Comparison of ENCODE assay signal across 11 cellular contexts in the genomic region with DNA sequence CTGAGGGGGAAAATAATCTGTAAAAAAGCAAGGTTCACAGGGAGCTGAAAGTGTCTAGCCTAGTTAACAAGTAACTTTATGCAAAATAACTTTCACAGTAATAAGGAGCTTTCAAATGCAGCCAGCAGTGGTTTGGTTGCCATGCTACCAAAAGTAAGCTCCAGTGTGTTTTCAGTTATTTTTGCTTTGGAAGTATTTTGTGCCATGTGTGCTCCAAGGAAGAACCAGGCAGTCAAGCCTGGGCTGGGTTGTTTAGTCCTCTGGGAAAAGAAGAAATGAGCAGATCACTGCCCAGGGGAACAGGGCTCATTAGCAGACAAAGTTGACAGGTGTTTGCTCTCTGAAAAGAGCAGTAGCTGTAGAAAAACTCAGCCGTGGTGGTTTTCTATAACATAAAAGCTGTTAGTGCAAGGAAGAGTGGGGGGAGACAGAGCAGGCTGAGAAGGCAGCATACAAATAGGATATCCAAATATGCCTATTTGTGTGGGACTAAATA.
A peak's percentile ranks its signal among the peaks of the same experiment; 100 is the strongest.
DNase-seq lines count a peak whose midpoint lies in the region; ATAC-seq and TF ChIP-seq lines count a peak whose summit lies in the region.
"Had no signal": no experiment of that assay in that cellular context is flagged by ENCODE, and none has a peak within 500 bp of the region (broad histone marks: within the 10 kb centered on the region; RNA-seq: fewer than 3 reads in every experiment).

No MANE protein-coding gene starts in this region.

- ATAC-seq in GM19438 (IDR thresholded peaks at IDR 0.05; ENCODE audit: low read depth, unreplicated experiment) (peak; percentile 97), HG03045 (IDR thresholded peaks at IDR 0.05; ENCODE audit: unreplicated experiment) (peak; percentile 95)
- ATAC-seq in naive thymus-derived CD4-positive, alpha-beta T cell, result no peak
- ATAC-seq: Panc1 had no signal

- peaks cover 1 to 12% (median 7%) of the 10 kb centered on the region in 11 donors for H3K9me3 Mint-ChIP-seq in naive thymus-derived CD4-positive, alpha-beta T cell
- H3K9me3 Mint-ChIP-seq in H9, result peaks cover 5 to 7% of the 10 kb centered on the region in 2 experiments; a peak in 3 of 5 replicates

- no peak overlapping the region for H3K27ac Mint-ChIP-seq in naive thymus-derived CD4-positive, alpha-beta T cell
- H3K27ac Mint-ChIP-seq in H9, result peak overlapping the region in 1 of 3 experiments; percentile 56; a peak in 1 of 7 replicates

- CTCF ChIA-PET in naive thymus-derived CD4-positive, alpha-beta T cell (lab: Charles Lee), result no interaction called here

- POLR2A ChIA-PET in naive thymus-derived CD4-positive, alpha-beta T cell (lab: Charles Lee), result no interaction called here

- H3K23ac ChIP-seq in H9 (ENCODE audit: insufficient read length, low read depth, low read length), result no peak overlapping the region

- no peak overlapping the region for H3K4me3 ChIP-seq in brain microvascular endothelial cell (ENCODE audit: low read depth, low read length)
- no peak overlapping the region for H3K4me3 ChIP-seq in naive thymus-derived CD4-positive, alpha-beta T cell (ENCODE audit: low read length)
- H3K4me3 ChIP-seq: lung had no signal

- TF ChIP-seq CTCF in brain microvascular endothelial cell (IDR thresholded peaks at IDR 0.05; ENCODE audit: low read depth, low read length, missing control alignments) (no peak), H9 (conservative IDR thresholded peaks at IDR 0.05) (no peak)

- no peak overlapping the region for H3K4ac ChIP-seq in H9 (ENCODE audit: low read depth, low read length)

- no peaks in the 10 kb centered on the region for H4K20me1 ChIP-seq in H9 (ENCODE audit: control insufficient read depth, insufficient read depth, insufficient read length)

- H3K23me2 ChIP-seq in H9 (ENCODE audit: insufficient read length, low read depth, low read length, poor library complexity, severe bottlenecking), result no peaks in the 10 kb centered on the region

- in situ Hi-C loops in brain microvascular endothelial cell (cut with HindIII; ENCODE audit: low pct_ligation_motif_present, low sequenced_read_pairs), result no loop called here

- no CpG with 5 or more reads among the region's 1 CpG for WGBS in H9 (ENCODE audit: extremely low coverage, insufficient read length, low lambda C conversion rate)

- H3K36me3 Mint-ChIP-seq in naive thymus-derived CD4-positive, alpha-beta T cell, result no peaks in the 10 kb centered on the region
- H3K36me3 Mint-ChIP-seq in H9 (ENCODE audit: insufficient read depth in 1 of 3, low read depth in 3 of 3), result no peaks in the 10 kb centered on the region; a peak in 1 of 7 replicates

- no peak overlapping the region for H3K56ac ChIP-seq in H9 (ENCODE audit: insufficient read length, low read depth, low read length)

- H3K27me3 ChIP-seq in brain microvascular endothelial cell (replicated peaks) (no peaks in the 10 kb centered on the region), H9 (ENCODE audit: insufficient read depth, low read length) (no peaks in the 10 kb centered on the region)
- no peaks in the 10 kb centered on the region for H3K27me3 ChIP-seq in naive thymus-derived CD4-positive, alpha-beta T cell (ENCODE audit: control insufficient read depth in 2 of 2, insufficient read depth in 2 of 2, low read length in 2 of 2)

- H3K27ac ChIP-seq in brain microvascular endothelial cell (no peak overlapping the region), H9 (ENCODE audit: insufficient read length, low read depth, low read length) (no peak overlapping the region)
- H3K27ac ChIP-seq in naive thymus-derived CD4-positive, alpha-beta T cell (ENCODE audit: low read depth, low read length), result no peak overlapping the region

- H2AK5ac ChIP-seq in H9 (ENCODE audit: insufficient read length, low read length), result no peak overlapping the region

- H3K14ac ChIP-seq in H9 (ENCODE audit: insufficient read depth, low read length), result no peak overlapping the region

- H3K79me2 ChIP-seq in H9 (ENCODE audit: insufficient read depth, low read length), result no peaks in the 10 kb centered on the region

- H3K4me2 ChIP-seq in H9 (ENCODE audit: insufficient read depth, insufficient read length, low read length), result no peak overlapping the region

- peak; percentile 81 for DNase-seq in DMS 273 (lab: John Stamatoyannopoulos, UW; ENCODE audit: unreplicated experiment)
- DNase-seq in NCI-H446 treated with DMSO at 0.1 percent for 48 hours (lab: John Stamatoyannopoulos, UW), result peak; percentile 6
- DNase-seq in brain microvascular endothelial cell, result no peak
- no peak for DNase-seq in naive thymus-derived CD4-positive, alpha-beta T cell
- DNase-seq in T-helper 2 cell, result no peak
- no peak for DNase-seq in H9
- DNase-seq: stimulated activated CD4-positive, alpha-beta T cell treated with anti-CD3 and anti-CD28 coated beads, Interleukin-2, amount 100 ng/mL, for 24 hours had no signal

- H3K18ac ChIP-seq in H9 (ENCODE audit: insufficient read length, low read depth, low read length), result no peak overlapping the region

- H3K79me1 ChIP-seq in H9 (ENCODE audit: insufficient read depth, low read depth, low read length, poor library complexity, severe bottlenecking), result no peaks in the 10 kb centered on the region

- no peak overlapping the region for H2BK20ac ChIP-seq in H9 (ENCODE audit: low read depth, low read length, poor library complexity, severe bottlenecking)

- no peak overlapping the region for H2BK12ac ChIP-seq in H9 (ENCODE audit: insufficient read length, low read depth, low read length)

- H2BK5ac ChIP-seq in H9 (ENCODE audit: insufficient read length, low read length), result no peak overlapping the region

- H4K5ac ChIP-seq in H9 (ENCODE audit: insufficient read length, low read depth, low read length), result no peak overlapping the region

- no peak overlapping the region for H2AFZ ChIP-seq in H9 (ENCODE audit: low read length)

- H3K4me3 Mint-ChIP-seq in naive thymus-derived CD4-positive, alpha-beta T cell, result no peak overlapping the region
- H3K4me3 Mint-ChIP-seq in H9, result no peak overlapping the region

- H4K91ac ChIP-seq in H9 (ENCODE audit: insufficient read length, low read depth, low read length), result no peak overlapping the region

- no peaks in the 10 kb centered on the region for H3K27me3 Mint-ChIP-seq in naive thymus-derived CD4-positive, alpha-beta T cell
- H3K27me3 Mint-ChIP-seq in H9 (ENCODE audit: low read depth), result no peaks in the 10 kb centered on the region

- intact Hi-C loops in naive thymus-derived CD4-positive, alpha-beta T cell (cut with micrococcal nuclease), result no loop called here

- H2BK120ac ChIP-seq in H9 (ENCODE audit: low read depth, low read length, poor library complexity, severe bottlenecking), result no peak overlapping the region

- no peak overlapping the region for H3K9ac ChIP-seq in H9 (ENCODE audit: extremely low read depth, insufficient read length, low read length)

- H3K4me1 Mint-ChIP-seq in naive thymus-derived CD4-positive, alpha-beta T cell, result no peaks in the 10 kb centered on the region
- no peaks in the 10 kb centered on the region for H3K4me1 Mint-ChIP-seq in H9

- no peak overlapping the region for H3T11ph ChIP-seq in H9 (ENCODE audit: low read length)

- H3K36me3 ChIP-seq in brain microvascular endothelial cell (replicated peaks), result no peaks in the 10 kb centered on the region
- H3K36me3 ChIP-seq in naive thymus-derived CD4-positive, alpha-beta T cell (ENCODE audit: control insufficient read depth in 2 of 3, insufficient read depth in 3 of 3, low read length in 3 of 3), result no peaks in the 10 kb centered on the region

- no peak overlapping the region for H4K8ac ChIP-seq in H9 (replicated peaks; ENCODE audit: insufficient read length, low read depth, low read length)

- no peaks in the 10 kb centered on the region for H3K4me1 ChIP-seq in naive thymus-derived CD4-positive, alpha-beta T cell (ENCODE audit: control insufficient read depth in 2 of 2, insufficient read depth in 2 of 2, low read length in 2 of 2)
- H3K4me1 ChIP-seq in H9 (ENCODE audit: insufficient read depth, low read length), result no peaks in the 10 kb centered on the region

- no peak overlapping the region for H2BK15ac ChIP-seq in H9 (ENCODE audit: low read depth, low read length)

- H3K9me3 ChIP-seq in naive thymus-derived CD4-positive, alpha-beta T cell (ENCODE audit: control insufficient read depth in 2 of 3, low read length in 3 of 3), result no peaks in the 10 kb centered on the region
- no peaks in the 10 kb centered on the region for H3K9me3 ChIP-seq in H9 (ENCODE audit: control insufficient read depth, low read depth, low read length)

Comparison
In these comparisons a context has a peak if more than half of its experiments do, and no peak if none do; other contexts are left out.
1. DNase-seq: peak in DMS 273 (single experiment) and NCI-H446 treated with DMSO at 0.1 percent for 48 hours (single experiment); none in brain microvascular endothelial cell (single experiment), naive thymus-derived CD4-positive, alpha-beta T cell (0 of 9), T-helper 2 cell (0 of 5) and H9 (single experiment).